1 cellular context compared by ENCODE assay signal in the genomic region with DNA sequence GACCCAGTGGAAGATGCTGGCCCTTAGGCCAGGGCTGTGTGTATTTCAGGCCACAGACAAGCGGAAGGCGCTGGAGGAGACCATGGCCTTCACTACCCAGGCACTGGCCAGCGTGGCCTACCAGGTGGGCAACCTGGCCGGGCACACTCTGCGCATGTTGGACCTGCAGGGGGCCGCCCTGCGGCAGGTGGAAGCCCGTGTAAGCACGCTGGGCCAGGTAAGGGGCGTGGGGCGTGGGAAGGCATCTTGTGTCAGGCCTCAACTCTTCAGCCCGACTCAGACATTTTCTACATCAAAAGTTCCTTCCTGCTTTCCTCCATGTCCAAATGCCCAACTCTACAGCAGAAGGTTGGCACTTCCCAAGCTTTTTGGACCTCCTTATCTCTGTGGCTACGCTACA.
TF ChIP-seq lines count a peak whose summit lies in the region.

No MANE protein-coding gene starts in this region.

TF ChIP-seq in HepG2, 621 proteins besides CTCF, POLR2A, EP300 and RAD21:
- TF ChIP-seq, protein P1, sequence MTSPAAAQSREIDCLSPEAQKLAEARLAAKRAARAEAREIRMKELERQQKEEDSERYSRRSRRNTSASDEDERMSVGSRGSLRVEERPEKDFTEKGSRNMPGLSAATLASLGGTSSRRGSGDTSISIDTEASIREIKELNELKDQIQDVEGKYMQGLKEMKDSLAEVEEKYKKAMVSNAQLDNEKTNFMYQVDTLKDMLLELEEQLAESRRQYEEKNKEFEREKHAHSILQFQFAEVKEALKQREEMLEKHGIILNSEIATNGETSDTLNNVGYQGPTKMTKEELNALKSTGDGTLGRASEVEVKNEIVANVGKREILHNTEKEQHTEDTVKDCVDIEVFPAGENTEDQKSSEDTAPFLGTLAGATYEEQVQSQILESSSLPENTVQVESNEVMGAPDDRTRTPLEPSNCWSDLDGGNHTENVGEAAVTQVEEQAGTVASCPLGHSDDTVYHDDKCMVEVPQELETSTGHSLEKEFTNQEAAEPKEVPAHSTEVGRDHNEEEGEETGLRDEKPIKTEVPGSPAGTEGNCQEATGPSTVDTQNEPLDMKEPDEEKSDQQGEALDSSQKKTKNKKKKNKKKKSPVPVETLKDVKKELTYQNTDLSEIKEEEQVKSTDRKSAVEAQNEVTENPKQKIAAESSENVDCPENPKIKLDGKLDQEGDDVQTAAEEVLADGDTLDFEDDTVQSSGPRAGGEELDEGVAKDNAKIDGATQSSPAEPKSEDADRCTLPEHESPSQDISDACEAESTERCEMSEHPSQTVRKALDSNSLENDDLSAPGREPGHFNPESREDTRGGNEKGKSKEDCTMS (CRISPR knock-in tag; conservative IDR thresholded peaks at IDR 0.05), result no peak
- TF ChIP-seq SNRNP70 (IDR thresholded peaks at IDR 0.05; ENCODE audit: low read depth, low read length) (no peak), ZFYVE20 (CRISPR knock-in tag; IDR thresholded peaks at IDR 0.05; ENCODE audit: borderline replicate concordance, low read depth) (no peak), EHMT2 (IDR thresholded peaks at IDR 0.05; ENCODE audit: borderline replicate concordance, low read depth, low read length) (no peak), ZNF335 (CRISPR knock-in tag; IDR thresholded peaks at IDR 0.05) (no peak), TEAD2 (CRISPR knock-in tag; IDR thresholded peaks at IDR 0.05) (no peak), ZNF776 (CRISPR knock-in tag; IDR thresholded peaks at IDR 0.05) (no peak), PHF5A (CRISPR knock-in tag; IDR thresholded peaks at IDR 0.05; ENCODE audit: low read depth, unreplicated experiment) (no peak), HES4 (CRISPR knock-in tag; IDR thresholded peaks at IDR 0.05; ENCODE audit: borderline replicate concordance) (no peak)
- TF ChIP-seq, protein P2, sequence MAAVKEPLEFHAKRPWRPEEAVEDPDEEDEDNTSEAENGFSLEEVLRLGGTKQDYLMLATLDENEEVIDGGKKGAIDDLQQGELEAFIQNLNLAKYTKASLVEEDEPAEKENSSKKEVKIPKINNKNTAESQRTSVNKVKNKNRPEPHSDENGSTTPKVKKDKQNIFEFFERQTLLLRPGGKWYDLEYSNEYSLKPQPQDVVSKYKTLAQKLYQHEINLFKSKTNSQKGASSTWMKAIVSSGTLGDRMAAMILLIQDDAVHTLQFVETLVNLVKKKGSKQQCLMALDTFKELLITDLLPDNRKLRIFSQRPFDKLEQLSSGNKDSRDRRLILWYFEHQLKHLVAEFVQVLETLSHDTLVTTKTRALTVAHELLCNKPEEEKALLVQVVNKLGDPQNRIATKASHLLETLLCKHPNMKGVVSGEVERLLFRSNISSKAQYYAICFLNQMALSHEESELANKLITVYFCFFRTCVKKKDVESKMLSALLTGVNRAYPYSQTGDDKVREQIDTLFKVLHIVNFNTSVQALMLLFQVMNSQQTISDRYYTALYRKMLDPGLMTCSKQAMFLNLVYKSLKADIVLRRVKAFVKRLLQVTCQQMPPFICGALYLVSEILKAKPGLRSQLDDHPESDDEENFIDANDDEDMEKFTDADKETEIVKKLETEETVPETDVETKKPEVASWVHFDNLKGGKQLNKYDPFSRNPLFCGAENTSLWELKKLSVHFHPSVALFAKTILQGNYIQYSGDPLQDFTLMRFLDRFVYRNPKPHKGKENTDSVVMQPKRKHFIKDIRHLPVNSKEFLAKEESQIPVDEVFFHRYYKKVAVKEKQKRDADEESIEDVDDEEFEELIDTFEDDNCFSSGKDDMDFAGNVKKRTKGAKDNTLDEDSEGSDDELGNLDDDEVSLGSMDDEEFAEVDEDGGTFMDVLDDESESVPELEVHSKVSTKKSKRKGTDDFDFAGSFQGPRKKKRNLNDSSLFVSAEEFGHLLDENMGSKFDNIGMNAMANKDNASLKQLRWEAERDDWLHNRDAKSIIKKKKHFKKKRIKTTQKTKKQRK (IDR thresholded peaks at IDR 0.05; ENCODE audit: low read length), result no peak
